In the genomic region with DNA sequence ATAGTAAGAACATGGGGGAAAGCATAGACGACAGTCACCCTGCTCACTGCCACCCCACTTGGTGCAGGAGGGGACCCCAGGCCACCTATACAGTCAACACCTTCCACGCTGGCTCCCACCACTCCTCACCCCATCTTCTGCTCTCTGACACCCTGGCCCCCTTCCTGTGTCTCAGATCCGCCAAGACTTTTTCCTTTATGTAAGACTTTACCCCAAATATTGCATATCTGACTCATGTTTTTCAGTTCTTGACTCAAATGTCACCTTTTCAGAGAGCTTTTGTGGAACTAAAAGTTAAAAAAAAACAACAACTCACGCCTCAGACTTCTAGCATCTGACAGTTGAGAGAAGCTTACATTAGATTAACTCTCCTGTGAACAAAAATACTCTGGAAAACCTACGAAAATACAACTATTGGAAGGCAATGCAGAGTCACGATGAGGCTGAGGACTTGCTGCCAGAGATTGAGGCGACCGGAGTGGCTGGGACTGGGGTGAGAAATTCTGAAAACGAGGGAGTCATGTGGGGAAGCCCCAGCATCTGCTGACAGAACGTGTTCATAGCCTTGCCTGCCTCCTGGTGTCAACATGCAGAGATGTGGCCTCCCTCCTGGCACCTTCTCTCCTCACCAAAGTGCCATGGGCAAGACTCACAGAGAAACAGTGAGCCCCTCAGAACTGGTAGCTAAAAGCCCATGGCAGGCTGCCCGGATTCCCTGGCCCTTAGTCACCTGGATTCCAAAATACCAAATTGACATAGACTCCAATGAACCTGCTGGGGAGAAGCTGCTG, we compare ENCODE assay signal across 9 cellular contexts. TPM values are rescaled to one million over a fixed set of nuclear protein-coding genes. Genes with fewer than 3 reads are reported as not detected.
DNase-seq lines count a peak whose midpoint lies in the region; ATAC-seq and TF ChIP-seq lines count a peak whose summit lies in the region.
"Had no signal": no experiment of that assay in that cellular context is flagged by ENCODE, and none has a peak within 500 bp of the region (broad histone marks: within the 10 kb centered on the region; RNA-seq: fewer than 3 reads in every experiment).

No MANE protein-coding gene starts in this region.

- TF ChIP-seq EP300 in transverse colon (IDR thresholded peaks at IDR 0.05; ENCODE audit: low read depth), result no peak

- ATAC-seq in GM18520 (IDR thresholded peaks at IDR 0.05; ENCODE audit: unreplicated experiment) (peak; percentile 72), GM21786 (IDR thresholded peaks at IDR 0.05; ENCODE audit: unreplicated experiment) (peak; percentile 86)
- ATAC-seq: Panc1 had no signal

- 57 to 72% methylated on average over 8 to 11 of the region's 11 CpGs for WGBS in transverse colon (ENCODE audit: low coverage in 1 of 2), 2 donors

- intact Hi-C loops in transverse colon (cut with DNase I; ENCODE audit: low total_unique reads), result no loop called here

- H3K27ac ChIP-seq in transverse colon, result no peak overlapping the region

- in situ Hi-C loops in transverse colon (cut with MboI; ENCODE audit: low pct_ligation_motif_present in 1 of 4, low pct_unique_long_range_greater_than_20kb in 1 of 4, low sequenced_read_pairs in 3 of 4), result no loop called here

- no peaks in the 10 kb centered on the region for H3K4me1 ChIP-seq in transverse colon

- no peaks in the 10 kb centered on the region for H3K27me3 ChIP-seq in transverse colon

- H3K36me3 ChIP-seq in transverse colon, result no peaks in the 10 kb centered on the region

- H3K4me3 ChIP-seq in fibroblast of villous mesenchyme (ENCODE audit: low read depth, low read length) (no peak overlapping the region), transverse colon (no peak overlapping the region)

- TF ChIP-seq POLR2A in transverse colon (IDR thresholded peaks at IDR 0.05), result no peak

- peak; percentile 2 for TF ChIP-seq CTCF in fibroblast of villous mesenchyme (IDR thresholded peaks at IDR 0.05; ENCODE audit: insufficient read depth, low read depth, low read length)
- TF ChIP-seq CTCF in transverse colon (IDR thresholded peaks at IDR 0.05), result no peak

- no peaks in the 10 kb centered on the region for H3K9me3 ChIP-seq in transverse colon

- peak; percentile 6 for DNase-seq in NCI-H446 treated with DMSO at 0.1 percent for 48 hours (lab: John Stamatoyannopoulos, UW)
- DNase-seq in fibroblast of villous mesenchyme (ENCODE audit: low read depth), result no peak
- no peak for DNase-seq in SIG-M5 (lab: John Stamatoyannopoulos, UW)
- no peak for DNase-seq in NK-92 (lab: John Stamatoyannopoulos, UW; ENCODE audit: unreplicated experiment)
- DNase-seq in NCI-H1092 treated with DMSO at 0.1 percent for 48 hours (lab: John Stamatoyannopoulos, UW), result no peak
- DNase-seq in transverse colon, result no peak

RNA-seq across cellular contexts. Expression of gene FCN2, which starts 22.4 kb away (rescaled TPM):
- not detected in 2 replicates for total RNA-seq in fibroblast of villous mesenchyme
- not detected for total RNA-seq in transverse colon

RNA-seq across cellular contexts. Expression of gene FCN1, which starts 59.5 kb away (rescaled TPM):
- not detected in 2 replicates for total RNA-seq in fibroblast of villous mesenchyme
- 10 to 100 TPM in 1 of 4 donors, under 1 TPM in 1, not detected in 2; 0.41 to 13.8 TPM for total RNA-seq in transverse colon
